1 cellular context compared by ENCODE assay signal in genomic region chr4:165060938-165061337, GRCh38.
TF ChIP-seq lines count a peak whose summit lies in the region.

No MANE protein-coding gene starts in this region.

TF ChIP-seq in K562, 482 proteins besides CTCF, POLR2A, EP300 and RAD21:
- TF ChIP-seq DIDO1 (tag; IDR thresholded peaks at IDR 0.05; ENCODE audit: low read depth) (no peak), HNRNPL (IDR thresholded peaks at IDR 0.05; ENCODE audit: low read depth, low read length) (no peak), ZNF311 (CRISPR knock-in tag; IDR thresholded peaks at IDR 0.05) (no peak), ZBTB5 (IDR thresholded peaks at IDR 0.05) (no peak), HSF4 (CRISPR knock-in tag; IDR thresholded peaks at IDR 0.05; ENCODE audit: borderline replicate concordance) (no peak), MLLT1 (IDR thresholded peaks at IDR 0.05) (no peak), ZNF239 (CRISPR knock-in tag; IDR thresholded peaks at IDR 0.05) (no peak), FOS (IDR thresholded peaks at IDR 0.05; ENCODE audit: extremely low read depth, insufficient read length) (no peak)
